Comparison of ENCODE assay signal across 16 cellular contexts in the genomic region with DNA sequence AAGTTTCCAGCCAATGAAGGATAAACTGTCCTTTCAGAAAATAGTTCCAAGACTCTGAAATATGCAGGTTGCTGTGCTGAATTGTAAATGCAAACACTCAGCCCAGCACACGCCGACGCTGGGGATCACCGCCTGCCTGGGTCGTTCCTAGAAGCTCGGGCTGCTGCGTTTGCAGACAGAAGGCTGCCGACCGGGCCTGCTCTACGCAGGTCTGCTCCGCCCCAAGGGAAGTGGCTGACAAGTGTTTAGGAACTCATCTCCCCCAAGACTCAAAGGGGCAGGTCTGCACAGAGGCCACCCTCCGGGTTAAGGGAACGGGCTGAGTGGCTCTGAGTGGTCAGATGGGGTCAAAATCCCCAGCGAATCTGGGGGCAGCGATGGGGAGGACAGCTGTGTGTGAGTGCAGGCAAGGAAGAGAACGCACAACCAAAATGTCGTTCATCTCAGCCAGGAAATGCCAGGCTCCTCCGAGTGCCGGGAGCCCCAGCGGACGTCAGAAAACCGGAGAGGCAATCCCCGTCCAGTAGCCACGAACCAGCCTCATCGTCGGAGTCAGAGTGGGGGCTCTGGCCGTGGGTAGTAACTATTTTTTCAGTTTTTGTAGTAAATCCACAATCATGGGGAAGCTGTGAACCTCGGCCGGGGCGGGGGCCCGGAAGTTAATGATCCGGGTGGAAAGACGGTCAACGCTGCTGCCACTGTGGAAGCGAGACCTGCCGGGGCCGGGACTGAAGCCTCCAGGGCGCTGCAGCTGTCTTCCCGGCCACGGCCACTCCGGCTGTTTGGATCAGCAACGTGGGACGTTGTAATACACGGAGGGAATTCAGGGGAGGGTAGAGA. TPM values are rescaled to one million over a fixed set of nuclear protein-coding genes. Genes with fewer than 3 reads are reported as not detected.
DNase-seq lines count a peak whose midpoint lies in the region; ATAC-seq and TF ChIP-seq lines count a peak whose summit lies in the region.
"Had no signal": no experiment of that assay in that cellular context is flagged by ENCODE, and none has a peak within 500 bp of the region (broad histone marks: within the 10 kb centered on the region; RNA-seq: fewer than 3 reads in every experiment).

No MANE protein-coding gene starts in this region.

- POLR2A ChIA-PET in naive thymus-derived CD8-positive, alpha-beta T cell (lab: Charles Lee) = no interaction called here
- POLR2A ChIA-PET in SK-N-SH (lab: Yijun Ruan, JAX) = no interaction called here

- no peak overlapping the region for H3K4me3 ChIP-seq in SK-N-SH (ENCODE audit: low read depth in 2 of 2, low read length in 1 of 2)
- H3K4me3 ChIP-seq: left ventricle myocardium inferior had no signal

- H3K4me1 Mint-ChIP-seq in activated naive CD8-positive, alpha-beta T cell (ENCODE audit: low read depth) = peaks cover 21% of the 10 kb centered on the region
- H3K4me1 Mint-ChIP-seq in naive thymus-derived CD8-positive, alpha-beta T cell = peaks cover 4 to 26% (median 17%) of the 10 kb centered on the region in 4 donors
- H3K4me1 Mint-ChIP-seq: activated B cell treated with CpG ODN at 0.5 μM for 24 hours had no signal

- H3K36me3 ChIP-seq in SK-N-SH (replicated peaks in 1 of 2; ENCODE audit: control insufficient read depth in 1 of 2, insufficient read depth in 2 of 2, low read length in 1 of 2) = no peaks in the 10 kb centered on the region
- H3K36me3 ChIP-seq: left ventricle myocardium inferior had no signal

- no peak for TF ChIP-seq CTCF in SK-N-SH (IDR thresholded peaks at IDR 0.05)

- H3K9me3 Mint-ChIP-seq in activated naive CD8-positive, alpha-beta T cell (ENCODE audit: low read depth) = no peaks in the 10 kb centered on the region
- no peaks in the 10 kb centered on the region for H3K9me3 Mint-ChIP-seq in naive thymus-derived CD8-positive, alpha-beta T cell
- H3K9me3 Mint-ChIP-seq: activated B cell treated with CpG ODN at 0.5 μM for 24 hours had no signal

- peak; percentile 74 to 80 for ATAC-seq in naive thymus-derived CD8-positive, alpha-beta T cell
- no peak for ATAC-seq in HG03045 (IDR thresholded peaks at IDR 0.05; ENCODE audit: unreplicated experiment)

- DNase-seq in AG20443 (ENCODE audit: low spot score) (peak; percentile 37), ELF-1 (ENCODE audit: low read depth, low spot score) (peak; percentile 33), RKO (ENCODE audit: low spot score) (no peak), SK-N-SH (no peak)
- DNase-seq in naive thymus-derived CD8-positive, alpha-beta T cell = peak in 3 of 10 donors; percentile 37 to 63 (median 39)
- no peak for DNase-seq in activated effector memory CD4-positive, alpha-beta T cell treated with Interleukin-2 at 50 U/mL for 16 hours
- DNase-seq: activated B cell treated with CpG ODN at 0.5 μM for 24 hours; effector CD8-positive, alpha-beta T cell; left ventricle myocardium inferior; NCI-H1436 treated with DMSO at 0.1 percent for 48 hours; NCI-H82; stimulated activated CD4-positive, alpha-beta T cell treated with anti-CD3 and anti-CD28 coated beads, Interleukin-2, amount 100 ng/mL, for 48 hours had no signal

- no peak for TF ChIP-seq RAD21 in SK-N-SH (IDR thresholded peaks at IDR 0.05; ENCODE audit: low read length)

- H3K4me3 Mint-ChIP-seq in activated naive CD8-positive, alpha-beta T cell = peak overlapping the region; percentile 69
- peak overlapping the region; percentile 65 to 91 (median 74) for H3K4me3 Mint-ChIP-seq in naive thymus-derived CD8-positive, alpha-beta T cell
- H3K4me3 Mint-ChIP-seq: activated B cell treated with CpG ODN at 0.5 μM for 24 hours had no signal

- peaks cover 7% of the 10 kb centered on the region for H3F3A ChIP-seq in SK-N-SH (replicated peaks; ENCODE audit: insufficient read depth)

- no peaks in the 10 kb centered on the region for H3K36me3 Mint-ChIP-seq in activated naive CD8-positive, alpha-beta T cell
- no peaks in the 10 kb centered on the region for H3K36me3 Mint-ChIP-seq in naive thymus-derived CD8-positive, alpha-beta T cell

- no peak overlapping the region for H3K27ac ChIP-seq in SK-N-SH (ENCODE audit: low read depth in 2 of 2, low read length in 1 of 2)
- H3K27ac ChIP-seq: C4-2B, left ventricle myocardium inferior had no signal

- H3K9me2 ChIP-seq in SK-N-SH = no peaks in the 10 kb centered on the region

- H3K9me3 ChIP-seq in SK-N-SH = no peaks in the 10 kb centered on the region
- H3K9me3 ChIP-seq: left ventricle myocardium inferior had no signal

- 18% methylated on average over 43 of the region's 44 CpGs for WGBS in SK-N-SH (ENCODE audit: low lambda C conversion rate)

- H3K4me2 ChIP-seq in SK-N-SH = no peak overlapping the region

- peaks cover 5% of the 10 kb centered on the region; the same call in 1 of the 2 replicates for H4K20me1 ChIP-seq in SK-N-SH (ENCODE audit: insufficient read depth)

- H3K27ac Mint-ChIP-seq in activated naive CD8-positive, alpha-beta T cell = no peak overlapping the region
- peak overlapping the region; percentile 75 to 96 (median 89) for H3K27ac Mint-ChIP-seq in naive thymus-derived CD8-positive, alpha-beta T cell
- H3K27ac Mint-ChIP-seq: activated B cell treated with CpG ODN at 0.5 μM for 24 hours had no signal

- CTCF ChIA-PET in SK-N-SH (lab: Yijun Ruan, JAX) = interaction anchor here (0.9 kb wide), 1 partner anchor 91 kb away, joined by 3 read pairs; no protein-coding TSS in a partner anchor

- H3K4me1 ChIP-seq in SK-N-SH (ENCODE audit: control insufficient read depth in 1 of 2, insufficient read depth in 2 of 2, low read depth in 1 of 2, low read length in 1 of 2) = 0 out of 4 replicates have a peak, but pooled peaks cover 0 to 5% of the 10 kb centered on the region in 2 experiments

- H3K27me3 Mint-ChIP-seq in activated naive CD8-positive, alpha-beta T cell = peaks cover 4% of the 10 kb centered on the region
- H3K27me3 Mint-ChIP-seq in naive thymus-derived CD8-positive, alpha-beta T cell = peaks cover 5 to 40% (median 12%) of the 10 kb centered on the region in 5 donors

- peaks cover 97% of the 10 kb centered on the region for H3K27me3 ChIP-seq in SK-N-SH (ENCODE audit: insufficient read depth)

- no peak for TF ChIP-seq EP300 in SK-N-SH (IDR thresholded peaks at IDR 0.05; ENCODE audit: borderline replicate concordance in 1 of 2, low read depth in 1 of 2, low read length in 1 of 2)

- H3K9ac ChIP-seq in SK-N-SH = no peak overlapping the region

- H3K79me2 ChIP-seq in SK-N-SH (ENCODE audit: insufficient read depth) = no peaks in the 10 kb centered on the region

- no peak overlapping the region for H2AFZ ChIP-seq in SK-N-SH (ENCODE audit: low read depth)

TF ChIP-seq in SK-N-SH, 30 proteins besides CTCF, POLR2A, EP300 and RAD21:
- TF ChIP-seq FOSL2 (IDR thresholded peaks at IDR 0.05; ENCODE audit: borderline replicate concordance, low read depth) (no peak), NFIC (IDR thresholded peaks at IDR 0.05; ENCODE audit: borderline replicate concordance) (no peak), ELF1 (IDR thresholded peaks at IDR 0.05) (no peak), EZH2phosphoT487 (IDR thresholded peaks at IDR 0.05; ENCODE audit: borderline replicate concordance, low read depth) (no peak), TAF1 (IDR thresholded peaks at IDR 0.05; ENCODE audit: borderline replicate concordance, low read depth, low read length) (no peak)
- TF ChIP-seq, protein P1, sequence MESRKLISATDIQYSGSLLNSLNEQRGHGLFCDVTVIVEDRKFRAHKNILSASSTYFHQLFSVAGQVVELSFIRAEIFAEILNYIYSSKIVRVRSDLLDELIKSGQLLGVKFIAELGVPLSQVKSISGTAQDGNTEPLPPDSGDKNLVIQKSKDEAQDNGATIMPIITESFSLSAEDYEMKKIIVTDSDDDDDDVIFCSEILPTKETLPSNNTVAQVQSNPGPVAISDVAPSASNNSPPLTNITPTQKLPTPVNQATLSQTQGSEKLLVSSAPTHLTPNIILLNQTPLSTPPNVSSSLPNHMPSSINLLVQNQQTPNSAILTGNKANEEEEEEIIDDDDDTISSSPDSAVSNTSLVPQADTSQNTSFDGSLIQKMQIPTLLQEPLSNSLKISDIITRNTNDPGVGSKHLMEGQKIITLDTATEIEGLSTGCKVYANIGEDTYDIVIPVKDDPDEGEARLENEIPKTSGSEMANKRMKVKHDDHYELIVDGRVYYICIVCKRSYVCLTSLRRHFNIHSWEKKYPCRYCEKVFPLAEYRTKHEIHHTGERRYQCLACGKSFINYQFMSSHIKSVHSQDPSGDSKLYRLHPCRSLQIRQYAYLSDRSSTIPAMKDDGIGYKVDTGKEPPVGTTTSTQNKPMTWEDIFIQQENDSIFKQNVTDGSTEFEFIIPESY (IDR thresholded peaks at IDR 0.05; ENCODE audit: borderline replicate concordance, low read depth) = no peak
- TF ChIP-seq, protein P2, sequence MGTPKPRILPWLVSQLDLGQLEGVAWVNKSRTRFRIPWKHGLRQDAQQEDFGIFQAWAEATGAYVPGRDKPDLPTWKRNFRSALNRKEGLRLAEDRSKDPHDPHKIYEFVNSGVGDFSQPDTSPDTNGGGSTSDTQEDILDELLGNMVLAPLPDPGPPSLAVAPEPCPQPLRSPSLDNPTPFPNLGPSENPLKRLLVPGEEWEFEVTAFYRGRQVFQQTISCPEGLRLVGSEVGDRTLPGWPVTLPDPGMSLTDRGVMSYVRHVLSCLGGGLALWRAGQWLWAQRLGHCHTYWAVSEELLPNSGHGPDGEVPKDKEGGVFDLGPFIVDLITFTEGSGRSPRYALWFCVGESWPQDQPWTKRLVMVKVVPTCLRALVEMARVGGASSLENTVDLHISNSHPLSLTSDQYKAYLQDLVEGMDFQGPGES (IDR thresholded peaks at IDR 0.05; ENCODE audit: low read depth, low read length) = no peak

RNA-seq across cellular contexts. Expression of a gene that starts 6.0 kb away (rescaled TPM):
- not detected for total RNA-seq in naive thymus-derived CD8-positive, alpha-beta T cell
- polyA plus RNA-seq in naive thymus-derived CD8-positive, alpha-beta T cell = not detected
- polyA plus RNA-seq in SK-N-SH (2012; rRNA removed) = not detected in 2 replicates
- polyA plus RNA-seq in SK-N-SH (2012; cell fraction: cytosol; rRNA removed) = 0.01 TPM in 1 of 2 replicates, not detected in the other
- 0.22 TPM in 1 of 2 replicates, not detected in the other for polyA plus RNA-seq in SK-N-SH (2012; cell fraction: nucleus; rRNA removed)
- total RNA-seq: activated B cell treated with CpG ODN at 0.5 μM for 24 hours, left ventricle myocardium inferior, SK-MEL-5 had no signal

Comparison
In these comparisons a context has a peak if more than half of its experiments do, and no peak if none do; other contexts are left out.
1. DNase-seq: peak in AG20443 (single experiment) and ELF-1 (single experiment); none in RKO (single experiment), activated effector memory CD4-positive, alpha-beta T cell treated with Interleukin-2 at 50 U/mL for 16 hours (single experiment) and SK-N-SH (single experiment).